10 cellular contexts compared by ENCODE assay signal in genomic region chr3:17686613-17687012, GRCh38. TPM values are rescaled to one million over a fixed set of nuclear protein-coding genes. Genes with fewer than 3 reads are reported as not detected.
A peak's percentile ranks its signal among the peaks of the same experiment; 100 is the strongest.
DNase-seq lines count a peak whose midpoint lies in the region; ATAC-seq, FAIRE-seq and TF ChIP-seq lines count a peak whose summit lies in the region.
"Had no signal": no experiment of that assay in that cellular context is flagged by ENCODE, and none has a peak within 500 bp of the region (broad histone marks: within the 10 kb centered on the region; RNA-seq: fewer than 3 reads in every experiment).

No MANE protein-coding gene starts in this region.

- ATAC-seq in sciatic nerve (no peak), GM18868 (IDR thresholded peaks at IDR 0.05; ENCODE audit: unreplicated experiment) (no peak)

- TF ChIP-seq CTCF in D721Med (IDR thresholded peaks at IDR 0.05; ENCODE audit: insufficient read depth, missing control alignments) = peak; percentile 23
- TF ChIP-seq CTCF in VCaP (conservative IDR thresholded peaks at IDR 0.05) = peak; percentile 71
- TF ChIP-seq CTCF in kidney epithelial cell (IDR thresholded peaks at IDR 0.05; ENCODE audit: insufficient read depth, low read length, poor library complexity, severe bottlenecking) = peak; percentile 12

- FAIRE-seq in D721Med (lab: Jason Lieb, UNC) = peak; percentile 41
- FAIRE-seq: islet of Langerhans had no signal

- no peaks in the 10 kb centered on the region for H3K36me3 ChIP-seq in kidney epithelial cell (ENCODE audit: control insufficient read depth, insufficient read depth, low read length)

- no peak overlapping the region for H3K4me3 ChIP-seq in kidney epithelial cell (ENCODE audit: low read depth, low read length)

- intact Hi-C loops in sciatic nerve (cut with DNase I) = no loop called here

- DNase-seq in D721Med (ENCODE audit: insufficient read length, low spot score) (no peak), HT-29 (ENCODE audit: low spot score) (peak; percentile 25), kidney epithelial cell (ENCODE audit: low read depth) (no peak), sciatic nerve (ENCODE audit: low spot score) (no peak), activated gamma-delta T cell (lab: John Stamatoyannopoulos, UW) (no peak), ureter (ENCODE audit: low spot score) (no peak)
- DNase-seq: NCI-H2029 treated with DMSO at 0.1 percent for 48 hours had no signal

- H3K27me3 ChIP-seq in kidney epithelial cell (ENCODE audit: control insufficient read depth, insufficient read depth, low read length) = no peaks in the 10 kb centered on the region

- H3K27ac ChIP-seq in VCaP = no peak overlapping the region

RNA-seq across cellular contexts. Expression of gene TBC1D5, which starts 55.8 kb away (rescaled TPM):
- 9.8 and 13.0 TPM in 2 replicates for total RNA-seq in HT-29 (2014; rRNA removed; shearing (Covaris generic))
- total RNA-seq in kidney epithelial cell (90.2 and 100 TPM in 2 replicates), sciatic nerve (82.6 TPM), ureter (87.1 TPM)

Comparison
In these comparisons a context has a peak if more than half of its experiments do, and no peak if none do; other contexts are left out.
1. CTCF ChIP-seq: peak in every context shown above with its lines; median percentile 71 in VCaP; 23 in D721Med; 12 in kidney epithelial cell.